ENCODE assay signal across 9 cellular contexts in genomic region chr12:3962661-3963483, GRCh38.
DNase-seq lines count a peak whose midpoint lies in the region; ATAC-seq and TF ChIP-seq lines count a peak whose summit lies in the region.
"Had no signal": no experiment of that assay in that cellular context is flagged by ENCODE, and none has a peak within 500 bp of the region (broad histone marks: within the 10 kb centered on the region; RNA-seq: fewer than 3 reads in every experiment).

No MANE protein-coding gene starts in this region.

- CTCF ChIA-PET in HEK293T (lab: Yijun Ruan, JAX), result interaction anchor here (0.6 to 1.8 kb wide), 6 partner anchors 12 to 314 kb away, joined by 3 to 9 read pairs (median 4); no protein-coding TSS in a partner anchor

- H3K4me1 Mint-ChIP-seq in naive B cell, result peaks cover 12 to 19% (median 18%) of the 10 kb centered on the region in 3 donors

- peaks cover 0 to 4% of the 10 kb centered on the region in 2 donors for H3K36me3 Mint-ChIP-seq in naive B cell

- intact Hi-C loops in left ventricle myocardium superior (cut with micrococcal nuclease), result no loop called here

- no peaks in the 10 kb centered on the region for H3K27me3 ChIP-seq in right atrium auricular region
- H3K27me3 ChIP-seq in suprapubic skin, result peaks cover 3% of the 10 kb centered on the region

- H3K27me3 Mint-ChIP-seq in naive B cell, result peaks cover 0 to 8% (median 0%) of the 10 kb centered on the region in 3 donors

- no peak overlapping the region for H3K4me3 ChIP-seq in right atrium auricular region
- no peak overlapping the region for H3K4me3 ChIP-seq in suprapubic skin
- H3K4me3 ChIP-seq: K562 had no signal

- no peak for TF ChIP-seq CTCF in right atrium auricular region (IDR thresholded peaks at IDR 0.05)
- no peak for TF ChIP-seq CTCF in suprapubic skin (IDR thresholded peaks at IDR 0.05)

- ATAC-seq in left ventricle myocardium superior (peak; percentile 46), naive B cell (ENCODE audit: low read depth in 2 of 2) (peak; percentile 100), HG03442 (IDR thresholded peaks at IDR 0.05; ENCODE audit: unreplicated experiment) (no peak), GM19328 (IDR thresholded peaks at IDR 0.05; ENCODE audit: unreplicated experiment) (no peak)
- ATAC-seq: K562 had no signal

- H3K36me3 ChIP-seq in right atrium auricular region (no peaks in the 10 kb centered on the region), suprapubic skin (no peaks in the 10 kb centered on the region)

- H3K4me1 ChIP-seq in right atrium auricular region (no peaks in the 10 kb centered on the region), suprapubic skin (no peaks in the 10 kb centered on the region)

- TF ChIP-seq POLR2A in suprapubic skin (IDR thresholded peaks at IDR 0.05), result no peak

- H3K27ac Mint-ChIP-seq in naive B cell, result peak overlapping the region in 5 of 6 donors; percentile 44 to 83 (median 69)

- H3K9me3 Mint-ChIP-seq in naive B cell, result peaks cover 0 to 2% (median 0%) of the 10 kb centered on the region in 7 donors

- TF ChIP-seq EP300 in suprapubic skin (IDR thresholded peaks at IDR 0.05), result no peak

- 75% methylated on average over 6 of the region's 8 CpGs for WGBS in suprapubic skin

- POLR2A ChIA-PET in HEK293T (lab: Yijun Ruan, JAX), result interaction anchor here (1.3 kb wide), 1 partner anchor 69 kb away, joined by 3 read pairs; no protein-coding TSS in a partner anchor

- H3K9me3 ChIP-seq in right atrium auricular region (no peaks in the 10 kb centered on the region), suprapubic skin (no peaks in the 10 kb centered on the region)

- peak overlapping the region in 3 of 8 donors; percentile 25 to 53 (median 48) for H3K4me3 Mint-ChIP-seq in naive B cell

- H3K27ac ChIP-seq in right atrium auricular region (no peak overlapping the region), suprapubic skin (no peak overlapping the region)

- DNase-seq in left ventricle myocardium superior (peak; percentile 30), right atrium auricular region (ENCODE audit: low spot score) (no peak), naive B cell (peak; percentile 63), HEK293T (ENCODE audit: extremely low spot score) (no peak), suprapubic skin (ENCODE audit: low spot score in 2 of 2) (no peak)
- peak; percentile 37 for DNase-seq in activated T-helper 9 cell treated with anti-CD3 and anti-CD28 coated beads, Interleukin-2, amount 50 U/mL, for 16 hours (ENCODE audit: low read depth)

TF ChIP-seq in HEK293T, 16 proteins besides CTCF, POLR2A, EP300 and RAD21:
- TF ChIP-seq, protein P1, sequence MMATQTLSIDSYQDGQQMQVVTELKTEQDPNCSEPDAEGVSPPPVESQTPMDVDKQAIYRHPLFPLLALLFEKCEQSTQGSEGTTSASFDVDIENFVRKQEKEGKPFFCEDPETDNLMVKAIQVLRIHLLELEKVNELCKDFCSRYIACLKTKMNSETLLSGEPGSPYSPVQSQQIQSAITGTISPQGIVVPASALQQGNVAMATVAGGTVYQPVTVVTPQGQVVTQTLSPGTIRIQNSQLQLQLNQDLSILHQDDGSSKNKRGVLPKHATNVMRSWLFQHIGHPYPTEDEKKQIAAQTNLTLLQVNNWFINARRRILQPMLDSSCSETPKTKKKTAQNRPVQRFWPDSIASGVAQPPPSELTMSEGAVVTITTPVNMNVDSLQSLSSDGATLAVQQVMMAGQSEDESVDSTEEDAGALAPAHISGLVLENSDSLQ (IDR thresholded peaks at IDR 0.05), result no peak
- TF ChIP-seq BHLHE40 (IDR thresholded peaks at IDR 0.05; ENCODE audit: borderline replicate concordance) (no peak), FOXM1 (IDR thresholded peaks at IDR 0.05; ENCODE audit: borderline replicate concordance) (no peak), HDGF (IDR thresholded peaks at IDR 0.05; ENCODE audit: borderline replicate concordance) (no peak), ARNT (IDR thresholded peaks at IDR 0.05) (no peak), SP1 (IDR thresholded peaks at IDR 0.05) (no peak), L3MBTL2 (conservative IDR thresholded peaks at IDR 0.05) (no peak)

Comparison
In these comparisons a context has a peak if more than half of its experiments do, and no peak if none do; other contexts are left out.
1. DNase-seq: peak in left ventricle myocardium superior (single experiment), activated T-helper 9 cell treated with anti-CD3 and anti-CD28 coated beads, Interleukin-2, amount 50 U/mL, for 16 hours (single experiment) and naive B cell (single experiment); none in right atrium auricular region (single experiment), HEK293T (single experiment) and suprapubic skin (0 of 2).
2. ATAC-seq: peak in left ventricle myocardium superior (single experiment) and naive B cell (2 of 2); none in HG03442 (single experiment) and GM19328 (single experiment).